In genomic region chr21:18954415-18954972, GRCh38 we compare ENCODE assay signal across 1 cellular context.
TF ChIP-seq lines count a peak whose summit lies in the region.

No MANE protein-coding gene starts in this region.

TF ChIP-seq in GM23338, 12 proteins besides CTCF, POLR2A, EP300 and RAD21 (continued from another document):
- TF ChIP-seq ZNF462 (CRISPR knock-in tag; IDR thresholded peaks at IDR 0.05) = no peak
- no peak for TF ChIP-seq EZH2 (IDR thresholded peaks at IDR 0.05; ENCODE audit: low read depth, unreplicated experiment)
- TF ChIP-seq ZNF331 (CRISPR knock-in tag; IDR thresholded peaks at IDR 0.05; ENCODE audit: low read depth) = no peak
- TF ChIP-seq EZH2phosphoT487 (IDR thresholded peaks at IDR 0.05; ENCODE audit: unreplicated experiment) = no peak
- no peak for TF ChIP-seq POLR2AphosphoS5 (IDR thresholded peaks at IDR 0.05; ENCODE audit: low read depth)
- no peak for TF ChIP-seq ZNF114 (CRISPR knock-in tag; IDR thresholded peaks at IDR 0.05)
- no peak for TF ChIP-seq JUNB (IDR thresholded peaks at IDR 0.05; ENCODE audit: unreplicated experiment)
- no peak for TF ChIP-seq NANOG (IDR thresholded peaks at IDR 0.05; ENCODE audit: borderline replicate concordance)
- no peak for TF ChIP-seq STAT1 (IDR thresholded peaks at IDR 0.05; ENCODE audit: unreplicated experiment)
- no peak for TF ChIP-seq ETS1 (IDR thresholded peaks at IDR 0.05)
- TF ChIP-seq CREB1 (CRISPR knock-in tag; IDR thresholded peaks at IDR 0.05; ENCODE audit: low read depth) = no peak
